8 cellular contexts compared by ENCODE assay signal in the genomic region with DNA sequence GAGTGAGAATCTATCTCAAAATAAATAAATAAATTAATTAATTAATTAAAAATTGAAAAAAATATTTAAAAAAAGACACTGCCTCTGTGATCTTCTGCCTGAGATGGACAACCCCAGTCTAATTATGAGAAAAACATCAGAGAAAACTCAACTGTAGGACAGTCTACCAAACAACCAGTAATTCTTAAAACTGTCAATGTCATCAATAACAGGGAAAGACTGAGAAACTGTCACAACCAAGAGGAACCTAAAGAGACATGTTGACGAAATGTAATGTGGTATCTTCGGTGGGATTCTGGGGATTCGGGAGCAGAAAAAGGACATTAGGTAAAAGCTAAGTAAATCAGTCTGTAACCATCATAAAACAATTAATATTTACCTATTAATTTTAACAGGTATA.
"Had no signal": no experiment of that assay in that cellular context is flagged by ENCODE, and none has a peak within 500 bp of the region (broad histone marks: within the 10 kb centered on the region; RNA-seq: fewer than 3 reads in every experiment).

No MANE protein-coding gene starts in this region.

- H3K4me3 ChIP-seq: GM12878 had no signal

- FAIRE-seq: G401.6, GM12878, GM12891, GM12892, GM18507, GM19239 had no signal

- DNase-seq: GDM1, GF-D8 had no signal

- ATAC-seq: GM12878 had no signal
